In genomic region chrX:15790766-15791380, GRCh38 we compare ENCODE assay signal across 7 cellular contexts. TPM values are rescaled to one million over a fixed set of nuclear protein-coding genes. Genes with fewer than 3 reads are reported as not detected.
DNase-seq lines count a peak whose midpoint lies in the region; ATAC-seq and TF ChIP-seq lines count a peak whose summit lies in the region.

No MANE protein-coding gene starts in this region.

- no peaks in the 10 kb centered on the region for H3K4me1 ChIP-seq in foreskin keratinocyte
- no peaks in the 10 kb centered on the region for H3K4me1 ChIP-seq in rectal smooth muscle tissue (ENCODE audit: control insufficient read depth, insufficient read depth, low read length)

- H3K27me3 ChIP-seq in foreskin keratinocyte, result no peaks in the 10 kb centered on the region
- no peaks in the 10 kb centered on the region for H3K27me3 ChIP-seq in rectal smooth muscle tissue (ENCODE audit: control insufficient read depth, insufficient read depth, low read length)

- no peaks in the 10 kb centered on the region for H3K36me3 ChIP-seq in rectal smooth muscle tissue (ENCODE audit: control insufficient read depth, insufficient read depth, low read length)

- H3K9ac ChIP-seq in rectal smooth muscle tissue (ENCODE audit: low read length), result peak overlapping the region; percentile 16

- POLR2A ChIA-PET in RWPE1 (lab: Yijun Ruan, JAX; ENCODE audit: low non-redundant PET), result no interaction called here

- intact Hi-C loops in activated T-helper 2 cell treated with anti-CD3 and anti-CD28 coated beads, Interferon-gamma antibody, Interleukin-2, Interleukin-4, amounts not matched to agents 10 μg/mL and 5 μg/mL and 100 μg/mL, durations not matched to agents 14 hours and 24 hours and 36 hours (cut with micrococcal nuclease), result loop anchor here (1.0 to 5.0 kb wide), 5 partner anchors 26 to 116 kb away; partner anchors contain the start of genes AP1S2 and CA5B

- no peaks in the 10 kb centered on the region for H3K9me3 Mint-ChIP-seq in activated T-helper 2 cell treated with anti-CD3 and anti-CD28 coated beads, Interferon-gamma antibody, Interleukin-2, Interleukin-4, amounts not matched to agents 10 μg/mL and 5 μg/mL and 100 μg/mL, durations not matched to agents 14 hours and 24 hours and 36 hours

- peaks cover 13% of the 10 kb centered on the region for H3K4me1 Mint-ChIP-seq in activated T-helper 2 cell treated with anti-CD3 and anti-CD28 coated beads, Interferon-gamma antibody, Interleukin-2, Interleukin-4, amounts not matched to agents 10 μg/mL and 5 μg/mL and 100 μg/mL, durations not matched to agents 14 hours and 24 hours and 36 hours (ENCODE audit: low read depth)

- TF ChIP-seq CTCF in RWPE1 (conservative IDR thresholded peaks at IDR 0.05; ENCODE audit: low read depth), result no peak
- TF ChIP-seq CTCF in foreskin keratinocyte (conservative IDR thresholded peaks at IDR 0.05), result no peak

- ATAC-seq in GM18868 (IDR thresholded peaks at IDR 0.05; ENCODE audit: unreplicated experiment) (peak; percentile 21), HG02943 (IDR thresholded peaks at IDR 0.05; ENCODE audit: low read depth, unreplicated experiment) (peak; percentile 32), foreskin keratinocyte (no peak)

- H3K4me3 Mint-ChIP-seq in activated T-helper 2 cell treated with anti-CD3 and anti-CD28 coated beads, Interferon-gamma antibody, Interleukin-2, Interleukin-4, amounts not matched to agents 10 μg/mL and 5 μg/mL and 100 μg/mL, durations not matched to agents 14 hours and 24 hours and 36 hours (ENCODE audit: low read depth), result no peak overlapping the region

- peak overlapping the region; percentile 81 for H3K27ac ChIP-seq in RWPE1
- H3K27ac ChIP-seq in foreskin keratinocyte, result peak overlapping the region; percentile 77
- peak overlapping the region; percentile 33 for H3K27ac ChIP-seq in rectal smooth muscle tissue (ENCODE audit: low read depth, low read length)

- no peaks in the 10 kb centered on the region for H3K27me3 Mint-ChIP-seq in activated T-helper 2 cell treated with anti-CD3 and anti-CD28 coated beads, Interferon-gamma antibody, Interleukin-2, Interleukin-4, amounts not matched to agents 10 μg/mL and 5 μg/mL and 100 μg/mL, durations not matched to agents 14 hours and 24 hours and 36 hours (ENCODE audit: low read depth)

- peak; percentile 0 for DNase-seq in RWPE1 (ENCODE audit: low spot score)
- DNase-seq in foreskin keratinocyte, result no peak
- no peak for DNase-seq in activated T-helper 2 cell treated with anti-CD3 and anti-CD28 coated beads, Interferon-gamma antibody, Interleukin-2, Interleukin-4, amounts not matched to agents 10 μg/mL and 5 μg/mL and 100 μg/mL, durations not matched to agents 14 hours and 24 hours and 36 hours (ENCODE audit: low spot score)
- DNase-seq in epidermal melanocyte (ENCODE audit: insufficient read length, low spot score), result no peak

- no peak overlapping the region for H3K27ac Mint-ChIP-seq in activated T-helper 2 cell treated with anti-CD3 and anti-CD28 coated beads, Interferon-gamma antibody, Interleukin-2, Interleukin-4, amounts not matched to agents 10 μg/mL and 5 μg/mL and 100 μg/mL, durations not matched to agents 14 hours and 24 hours and 36 hours

- H3K4me3 ChIP-seq in rectal smooth muscle tissue (ENCODE audit: low read length), result peak overlapping the region; percentile 76

- peaks cover 23% of the 10 kb centered on the region for H3K36me3 Mint-ChIP-seq in activated T-helper 2 cell treated with anti-CD3 and anti-CD28 coated beads, Interferon-gamma antibody, Interleukin-2, Interleukin-4, amounts not matched to agents 10 μg/mL and 5 μg/mL and 100 μg/mL, durations not matched to agents 14 hours and 24 hours and 36 hours (ENCODE audit: low read depth)

- CTCF ChIA-PET in RWPE1 (lab: Yijun Ruan, JAX), result no interaction called here

RNA-seq across cellular contexts. Expression of gene ZRSR2, which starts 0.6 kb away (rescaled TPM):
- total RNA-seq in foreskin keratinocyte, result 5.7 and 5.9 TPM in 2 replicates
- 6.9 and 7.2 TPM in 2 replicates for polyA plus RNA-seq in foreskin keratinocyte
- 18.7 and 20.3 TPM in 2 replicates for total RNA-seq in activated T-helper 2 cell treated with anti-CD3 and anti-CD28 coated beads, Interferon-gamma antibody, Interleukin-2, Interleukin-4, amounts not matched to agents 10 μg/mL and 5 μg/mL and 100 μg/mL, durations not matched to agents 14 hours and 24 hours and 36 hours

RNA-seq across cellular contexts. Expression of gene CA5B, which starts 52.8 kb away (rescaled TPM):
- 2.9 TPM in 2 replicates for total RNA-seq in foreskin keratinocyte
- 0.64 and 0.86 TPM in 2 replicates for polyA plus RNA-seq in foreskin keratinocyte
- 5.2 and 8.0 TPM in 2 replicates for total RNA-seq in activated T-helper 2 cell treated with anti-CD3 and anti-CD28 coated beads, Interferon-gamma antibody, Interleukin-2, Interleukin-4, amounts not matched to agents 10 μg/mL and 5 μg/mL and 100 μg/mL, durations not matched to agents 14 hours and 24 hours and 36 hours
